Comparison of ENCODE assay signal across 10 cellular contexts in the genomic region with DNA sequence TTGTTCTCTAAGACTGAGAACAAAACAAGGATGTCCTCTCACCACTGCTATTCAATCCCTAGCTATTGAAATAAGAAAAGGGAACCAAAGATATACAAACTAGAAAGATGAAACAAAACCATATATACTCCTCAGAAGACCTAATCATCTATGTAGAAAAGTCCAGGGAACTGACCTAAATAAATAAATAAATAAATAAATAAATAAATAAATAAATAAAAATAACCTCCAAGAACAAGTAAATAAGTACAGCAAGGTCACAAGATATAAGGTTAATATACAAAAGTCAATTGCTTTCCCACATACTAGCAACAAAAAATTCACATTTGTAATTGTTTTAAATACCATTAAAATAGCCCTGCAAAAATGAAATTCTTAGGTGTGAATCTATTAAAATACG.
"Had no signal": no experiment of that assay in that cellular context is flagged by ENCODE, and none has a peak within 500 bp of the region (broad histone marks: within the 10 kb centered on the region; RNA-seq: fewer than 3 reads in every experiment).

No MANE protein-coding gene starts in this region.

- H3K4me3 Mint-ChIP-seq: IgD-negative memory B cell had no signal

- H3K9me3 ChIP-seq: HAP-1 had no signal

- DNase-seq: GM23248, GOT3, H7, KBM-7 had no signal

- H3K27ac Mint-ChIP-seq: IgD-negative memory B cell had no signal

- FAIRE-seq: HepG2 had no signal

- H3K27ac ChIP-seq: GM23248, HL-60, KMS-11 had no signal

- ATAC-seq: HCT116, HepG2 had no signal

- H3K36me3 ChIP-seq: HAP-1 had no signal

- H3K4me3 ChIP-seq: GM23248, HAP-1 had no signal
